ENCODE assay signal across 24 cellular contexts in genomic region chr1:36626435-36626834, GRCh38.
"Had no signal": no experiment of that assay in that cellular context is flagged by ENCODE, and none has a peak within 500 bp of the region (broad histone marks: within the 10 kb centered on the region; RNA-seq: fewer than 3 reads in every experiment).

No MANE protein-coding gene starts in this region.

- ATAC-seq: left cardiac atrium; left lung; lower lobe of right lung; natural killer cell; sciatic nerve; stimulated activated naive B cell treated with anti-CD40 and anti-IgM and Interleukin-4, amounts not matched to agents 10 μg/mL and 1 μg/mL and 100 μg/mL, for 72 hours; stimulated activated naive CD8-positive, alpha-beta T cell treated with anti-CD3 and anti-CD28 coated beads, Interleukin-15, Interleukin-2, amounts not matched to agents 100 U/mL and 50 U/mL, for 24 hours had no signal

- H3K36me3 ChIP-seq: left lung, lower lobe of right lung, ovary, right atrium auricular region, stomach, suprapubic skin, tibial nerve, uterus had no signal

- H3K4me1 ChIP-seq: left lung, lower lobe of right lung, right atrium auricular region, stomach, suprapubic skin, tibial nerve, uterus had no signal

- FAIRE-seq: keratinocyte had no signal

- H3K4me3 ChIP-seq: left lung, lower lobe of right lung, ovary, right atrium auricular region, skin epidermis, stomach, suprapubic skin, tibial nerve, uterus had no signal

- H3K27me3 ChIP-seq: ovary, right atrium auricular region, uterus had no signal

- H3K27ac ChIP-seq: left lung, lower lobe of right lung, ovary, right atrium auricular region, skin epidermis, stomach, suprapubic skin, tibial nerve, uterus had no signal

- DNase-seq: kidney glomerular epithelial cell; left cardiac atrium; left lung; lower lobe of right lung; mammary epithelial cell; mesendoderm; naive B cell; natural killer cell; nephron progenitor cell; ovary; stimulated activated CD4-positive, alpha-beta T cell treated with anti-CD3 and anti-CD28 coated beads, Interleukin-12 subunit alpha, Interleukin-12 subunit beta, amount 100 ng/mL, for 4 hours; stimulated activated CD4-positive, alpha-beta T cell treated with anti-CD3 and anti-CD28 coated beads, Interleukin-15, amount 100 ng/mL, for 24 hours; stimulated activated CD4-positive, alpha-beta T cell treated with anti-CD3 and anti-CD28 coated beads, Interleukin-2, amount 100 ng/mL, for 24 hours; stimulated activated CD4-positive, alpha-beta T cell treated with anti-CD3 and anti-CD28 coated beads, Interleukin-4, amount 100 ng/mL, for 1 hour; stimulated activated naive B cell treated with anti-CD40 and anti-IgM and Interleukin-4, amounts not matched to agents 10 μg/mL and 1 μg/mL and 100 μg/mL, for 72 hours; stimulated activated naive CD8-positive, alpha-beta T cell treated with anti-CD3 and anti-CD28 coated beads, Interleukin-15, Interleukin-2, amounts not matched to agents 100 U/mL and 50 U/mL, for 24 hours; stomach; uterus had no signal

- H3K9me3 ChIP-seq: left lung, lower lobe of right lung, stomach, suprapubic skin, uterus had no signal
